23 cellular contexts compared by ENCODE assay signal in the genomic region with DNA sequence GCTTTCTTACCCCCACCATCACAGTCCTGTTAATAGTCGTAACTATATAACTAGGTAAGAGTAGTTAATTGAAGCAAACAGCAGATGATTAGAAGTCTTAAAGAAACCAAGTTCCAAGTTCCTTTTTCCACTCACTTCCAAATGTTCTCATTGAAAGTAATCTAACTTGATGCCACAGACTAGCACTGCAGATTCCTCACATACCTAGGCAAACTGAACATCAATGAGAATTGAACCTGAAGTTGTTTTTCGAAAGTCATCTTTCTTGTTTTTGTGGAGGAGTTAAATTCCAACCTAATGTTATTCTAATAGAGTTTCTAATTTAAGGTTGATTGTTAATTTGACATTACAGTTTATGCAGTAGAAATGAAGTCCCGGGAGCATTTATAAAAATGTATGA. TPM values are rescaled to one million over a fixed set of nuclear protein-coding genes. Genes with fewer than 3 reads are reported as not detected.
"Had no signal": no experiment of that assay in that cellular context is flagged by ENCODE, and none has a peak within 500 bp of the region (broad histone marks: within the 10 kb centered on the region; RNA-seq: fewer than 3 reads in every experiment).

No MANE protein-coding gene starts in this region.

- H3K36me3 ChIP-seq: brain microvascular endothelial cell, gastrocnemius medialis, left lung, tibial nerve had no signal

- DNase-seq: activated B cell treated with CpG ODN at 0.5 μM for 24 hours; activated CD4-positive, alpha-beta T cell treated with anti-CD3 and anti-CD28 coated beads, Interleukin-2, amount 10 ng/mL, durations not matched to agents 24 days and 14 days; activated CD8-positive, alpha-beta memory T cell treated with anti-CD3 and anti-CD28 coated beads, Interleukin-2, amount 50 U/mL, for 4 hours; activated CD8-positive, alpha-beta T cell treated with anti-CD3 and anti-CD28 coated beads, Interleukin-2, amount 10 ng/mL, durations not matched to agents 7 days and 5 days; activated gamma-delta T cell treated with Interleukin-2 at 50 U/mL for 16 hours; activated T-cell treated with anti-CD3 and anti-CD28 coated beads, Interleukin-2, amount 50 U/mL, for 72 hours; amniotic stem cell; brain microvascular endothelial cell; cortex of kidney; effector CD8-positive, alpha-beta T cell; gastrocnemius medialis; kidney; left lung; psoas muscle; stimulated activated CD4-positive, alpha-beta T cell treated with anti-CD3 and anti-CD28 coated beads, Interleukin-1b, Interleukin-23, amount 100 ng/mL, for 48 hours; SW 1271 had no signal

- H3K4me1 ChIP-seq: left lung had no signal

- H3K27ac ChIP-seq: brain microvascular endothelial cell, gastrocnemius medialis, left lung, psoas muscle, tibial nerve had no signal

- ATAC-seq: activated CD8-positive, alpha-beta T cell treated with anti-CD3 and anti-CD28 coated beads, Interleukin-2, amount 10 ng/mL, durations not matched to agents 7 days and 5 days; activated T-cell treated with anti-CD3 and anti-CD28 coated beads, Interleukin-2, amount 50 U/mL, for 72 hours; gastrocnemius medialis; left lung; psoas muscle had no signal

- H3K4me3 ChIP-seq: gastrocnemius medialis, left lung, psoas muscle, tibial nerve had no signal

- H3K27ac Mint-ChIP-seq: activated B cell treated with CpG ODN at 0.5 μM for 24 hours; activated CD4-positive, alpha-beta T cell treated with anti-CD3 and anti-CD28 coated beads, Interleukin-2, amount 10 ng/mL, durations not matched to agents 24 days and 14 days; activated CD8-positive, alpha-beta T cell treated with anti-CD3 and anti-CD28 coated beads, Interleukin-2, amount 10 ng/mL, durations not matched to agents 7 days and 5 days; activated naive CD8-positive, alpha-beta T cell; activated T-cell treated with anti-CD3 and anti-CD28 coated beads, Interleukin-2, amount 50 U/mL, for 72 hours; memory B cell had no signal

- FAIRE-seq: kidney, TTC549 had no signal

- H3K4me3 Mint-ChIP-seq: activated B cell treated with CpG ODN at 0.5 μM for 24 hours; activated CD4-positive, alpha-beta T cell treated with anti-CD3 and anti-CD28 coated beads, Interleukin-2, amount 10 ng/mL, durations not matched to agents 24 days and 14 days; activated CD8-positive, alpha-beta T cell treated with anti-CD3 and anti-CD28 coated beads, Interleukin-2, amount 10 ng/mL, durations not matched to agents 7 days and 5 days; activated naive CD8-positive, alpha-beta T cell; activated T-cell treated with anti-CD3 and anti-CD28 coated beads, Interleukin-2, amount 50 U/mL, for 72 hours; central memory CD8-positive, alpha-beta T cell; memory B cell; neural crest cell had no signal

- H3K9me3 Mint-ChIP-seq: activated B cell treated with CpG ODN at 0.5 μM for 24 hours; activated CD4-positive, alpha-beta T cell treated with anti-CD3 and anti-CD28 coated beads, Interleukin-2, amount 10 ng/mL, durations not matched to agents 24 days and 14 days; activated T-cell treated with anti-CD3 and anti-CD28 coated beads, Interleukin-2, amount 50 U/mL, for 72 hours; central memory CD8-positive, alpha-beta T cell; memory B cell; neural crest cell had no signal

- H3K27me3 ChIP-seq: brain microvascular endothelial cell, gastrocnemius medialis, tibial nerve had no signal

- H3K36me3 Mint-ChIP-seq: activated naive CD8-positive, alpha-beta T cell; memory B cell had no signal

- H3K4me1 Mint-ChIP-seq: activated CD4-positive, alpha-beta T cell treated with anti-CD3 and anti-CD28 coated beads, Interleukin-2, amount 10 ng/mL, durations not matched to agents 24 days and 14 days; central memory CD8-positive, alpha-beta T cell; memory B cell had no signal

- H3K9me3 ChIP-seq: gastrocnemius medialis, left lung, psoas muscle, tibial nerve had no signal

RNA-seq across cellular contexts. Expression of gene PRKG1, which starts 5.5 kb away (rescaled TPM):
- total RNA-seq: activated B cell treated with CpG ODN at 0.5 μM for 24 hours; activated CD4-positive, alpha-beta T cell treated with anti-CD3 and anti-CD28 coated beads, Interleukin-2, amount 10 ng/mL, durations not matched to agents 24 days and 14 days; activated CD8-positive, alpha-beta T cell treated with anti-CD3 and anti-CD28 coated beads, Interleukin-2, amount 10 ng/mL, durations not matched to agents 7 days and 5 days; activated T-cell treated with anti-CD3 and anti-CD28 coated beads, Interleukin-2, amount 50 U/mL, for 72 hours; T-helper 2 cell treated with Interferon-gamma antibody and Interleukin-4, amounts not matched to agents 100 ng/mL and 5 ng/mL, for 36 hours had no signal
